Comparison of ENCODE assay signal across 30 cellular contexts in genomic region chr12:47712171-47712570, GRCh38. TPM values are rescaled to one million over a fixed set of nuclear protein-coding genes. Genes with fewer than 3 reads are reported as not detected.
"Had no signal": no experiment of that assay in that cellular context is flagged by ENCODE, and none has a peak within 500 bp of the region (broad histone marks: within the 10 kb centered on the region; RNA-seq: fewer than 3 reads in every experiment).

No MANE protein-coding gene starts in this region.

- H3K9ac ChIP-seq: neural progenitor cell, parathyroid adenoma had no signal

- ATAC-seq: effector memory CD8-positive, alpha-beta T cell; gastrocnemius medialis; heart left ventricle; left cardiac atrium; left lung; mucosa of descending colon; natural killer cell treated with Interleukin-12 subunit alpha and Interleukin-12 subunit beta and Interleukin-15 and Interleukin-18, amount 100 ng/mL, for 72 hours; sciatic nerve had no signal

- H3K27me3 Mint-ChIP-seq: effector memory CD8-positive, alpha-beta T cell; naive B cell; stimulated activated naive CD8-positive, alpha-beta T cell treated with anti-CD3 and anti-CD28 coated beads, Interleukin-15, Interleukin-2, amounts not matched to agents 100 ng/mL and 50 ng/mL, for 24 hours had no signal

- H3K27me3 ChIP-seq: gastrocnemius medialis, heart left ventricle, hepatocyte, left lung, tibial nerve, upper lobe of left lung had no signal

- H3K4me1 ChIP-seq: neural progenitor cell had no signal

- H3K27ac ChIP-seq: coronary artery, gastrocnemius medialis, heart left ventricle, hepatocyte, left lung, neural progenitor cell, parathyroid adenoma, thoracic aorta, tibial nerve, upper lobe of left lung had no signal

- H3K4me3 ChIP-seq: coronary artery, gastrocnemius medialis, heart left ventricle, hepatocyte, left lung, mucosa of descending colon, neural progenitor cell, smooth muscle cell, thoracic aorta, tibial nerve, upper lobe of left lung had no signal

- H3K4me3 Mint-ChIP-seq: effector memory CD8-positive, alpha-beta T cell; mesothelial cell of epicardium; natural killer cell treated with Interleukin-12 subunit alpha and Interleukin-12 subunit beta and Interleukin-15 and Interleukin-18, amount 100 ng/mL, for 72 hours; neural progenitor cell; stimulated activated naive CD8-positive, alpha-beta T cell treated with anti-CD3 and anti-CD28 coated beads, Interleukin-15, Interleukin-2, amounts not matched to agents 100 ng/mL and 50 ng/mL, for 24 hours had no signal

- H3K9me3 Mint-ChIP-seq: effector memory CD8-positive, alpha-beta T cell; mesothelial cell of epicardium; naive B cell; natural killer cell treated with Interleukin-12 subunit alpha and Interleukin-12 subunit beta and Interleukin-15 and Interleukin-18, amount 100 ng/mL, for 72 hours; neural progenitor cell; stimulated activated naive CD8-positive, alpha-beta T cell treated with anti-CD3 and anti-CD28 coated beads, Interleukin-15, Interleukin-2, amounts not matched to agents 100 ng/mL and 50 ng/mL, for 24 hours had no signal

- H3K79me2 ChIP-seq: parathyroid adenoma had no signal

- H3K36me3 ChIP-seq: gastrocnemius medialis, heart left ventricle, left lung, neural progenitor cell, thoracic aorta, tibial nerve, upper lobe of left lung had no signal

- DNase-seq: effector memory CD8-positive, alpha-beta T cell; foreskin fibroblast; gastrocnemius medialis; heart left ventricle; left cardiac atrium; left lung; mesenchymal stem cell; mucosa of descending colon; naive B cell; stimulated activated CD4-positive, alpha-beta T cell treated with anti-CD3 and anti-CD28 coated beads, Interleukin-12 subunit alpha, Interleukin-12 subunit beta, amount 100 ng/mL, for 4 hours; stimulated activated CD4-positive, alpha-beta T cell treated with anti-CD3 and anti-CD28 coated beads, Interleukin-1b, Interleukin-23, amount 100 ng/mL, for 48 hours; stimulated activated CD4-positive, alpha-beta T cell treated with anti-CD3 and anti-CD28 coated beads, Interleukin-4, amount 100 ng/mL, for 1 hour; stimulated activated CD8-positive, alpha-beta memory T cell treated with anti-CD3 and anti-CD28 coated beads, Interleukin-4, amount 100 ng/mL, for 48 hours; upper lobe of left lung had no signal

- H3K9me3 ChIP-seq: gastrocnemius medialis, heart left ventricle, left lung, mucosa of descending colon, thoracic aorta, tibial nerve, upper lobe of left lung had no signal

- H3K36me3 Mint-ChIP-seq: mesothelial cell of epicardium; naive B cell; natural killer cell treated with Interleukin-12 subunit alpha and Interleukin-12 subunit beta and Interleukin-15 and Interleukin-18, amount 100 ng/mL, for 72 hours; neural progenitor cell had no signal

- H2AFZ ChIP-seq: hepatocyte, neural progenitor cell, parathyroid adenoma had no signal

- H3K27ac Mint-ChIP-seq: mesothelial cell of epicardium; natural killer cell treated with Interleukin-12 subunit alpha and Interleukin-12 subunit beta and Interleukin-15 and Interleukin-18, amount 100 ng/mL, for 72 hours; neural progenitor cell; progenitor cell of endocrine pancreas; stimulated activated naive CD8-positive, alpha-beta T cell treated with anti-CD3 and anti-CD28 coated beads, Interleukin-15, Interleukin-2, amounts not matched to agents 100 ng/mL and 50 ng/mL, for 24 hours had no signal

- H3K4me2 ChIP-seq: hepatocyte, neural progenitor cell, smooth muscle cell had no signal

RNA-seq across cellular contexts. Expression of gene ENDOU, which starts 13.1 kb away (rescaled TPM):
- total RNA-seq: chondrocyte; kidney epithelial cell; left lung; lung microvascular endothelial cell; natural killer cell treated with Interleukin-12 subunit alpha and Interleukin-12 subunit beta and Interleukin-15 and Interleukin-18, amount 100 ng/mL, for 72 hours; osteoblast; progenitor cell of endocrine pancreas had no signal
